Comparison of ENCODE assay signal across 8 cellular contexts in the genomic region with DNA sequence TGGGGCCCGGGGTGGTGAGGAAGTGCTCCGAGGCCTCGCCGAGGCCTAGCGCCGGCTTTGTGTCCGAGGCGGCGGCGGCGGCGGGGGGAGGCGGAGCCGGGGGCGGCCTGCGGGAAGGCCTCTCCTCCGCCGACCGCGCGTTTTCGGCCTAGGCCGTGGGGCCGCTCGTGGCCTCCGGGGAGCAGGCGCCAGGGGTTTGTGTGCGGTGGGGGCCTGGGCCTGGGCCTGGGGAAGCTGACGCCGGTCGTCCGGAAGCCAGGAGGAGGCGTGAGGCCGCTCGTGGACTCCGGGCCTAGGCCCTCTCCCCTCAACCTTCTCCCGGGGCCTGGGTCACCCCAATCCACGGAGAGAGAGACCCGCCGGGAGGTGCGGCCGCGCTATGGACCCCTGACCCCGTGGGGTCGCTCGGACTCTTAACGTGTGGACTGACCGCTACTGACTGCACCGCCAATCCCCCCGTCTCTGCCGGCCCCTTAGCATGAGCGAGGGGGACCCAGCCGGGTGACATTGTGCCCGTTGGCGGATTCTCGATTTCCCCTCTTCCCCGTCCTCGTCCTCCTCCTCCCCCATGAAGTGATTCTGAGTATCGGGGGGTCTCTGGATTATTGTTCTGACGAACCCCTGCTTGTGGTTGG. TPM values are rescaled to one million over a fixed set of nuclear protein-coding genes. Genes with fewer than 3 reads are reported as not detected.
DNase-seq lines count a peak whose midpoint lies in the region; ATAC-seq and TF ChIP-seq lines count a peak whose summit lies in the region.

No MANE protein-coding gene starts in this region.

- H3K4me1 Mint-ChIP-seq in activated T-helper 17 cell treated with anti-CD3 and anti-CD28 coated beads, Interleukin-2, amount 50 U/mL, for 72 hours, result peaks cover 11% of the 10 kb centered on the region
- peaks cover 35% of the 10 kb centered on the region for H3K4me1 Mint-ChIP-seq in osteocyte (ENCODE audit: unreplicated experiment)

- peak overlapping the region; percentile 100 for H3K27ac Mint-ChIP-seq in activated T-helper 17 cell treated with anti-CD3 and anti-CD28 coated beads, Interleukin-2, amount 50 U/mL, for 72 hours
- peak overlapping the region; percentile 100 for H3K27ac Mint-ChIP-seq in osteocyte (ENCODE audit: unreplicated experiment)

- H3K4me3 Mint-ChIP-seq in activated T-helper 17 cell treated with anti-CD3 and anti-CD28 coated beads, Interleukin-2, amount 50 U/mL, for 72 hours, result peak overlapping the region; percentile 98
- H3K4me3 Mint-ChIP-seq in osteocyte (ENCODE audit: unreplicated experiment), result peak overlapping the region; percentile 90

- peak overlapping the region; percentile 78 to 87 for H3K4me3 ChIP-seq in DND-41 (ENCODE audit: low read depth in 1 of 2, low read length in 2 of 2)
- H3K4me3 ChIP-seq in H7 (ENCODE audit: insufficient read depth, low read depth, low read length), result peak overlapping the region; percentile 96
- H3K4me3 ChIP-seq in NB4 (ENCODE audit: low read depth, low read length), result peak overlapping the region; percentile 93
- H3K4me3 ChIP-seq in uterus, result peak overlapping the region; percentile 90 to 96

- intact Hi-C loops in uterus (cut with DNase I; ENCODE audit: low total_unique reads), result no loop called here

- peaks cover 50% of the 10 kb centered on the region for H4K20me1 ChIP-seq in DND-41 (ENCODE audit: insufficient read depth, low read length)

- H3K36me3 Mint-ChIP-seq in activated T-helper 17 cell treated with anti-CD3 and anti-CD28 coated beads, Interleukin-2, amount 50 U/mL, for 72 hours (ENCODE audit: low read depth), result peaks cover 54% of the 10 kb centered on the region
- H3K36me3 Mint-ChIP-seq in osteocyte (ENCODE audit: unreplicated experiment), result peaks cover 9% of the 10 kb centered on the region

- H3K4me2 ChIP-seq in DND-41 (ENCODE audit: insufficient read depth, low read length), result peak overlapping the region; percentile 65

- H3K27ac ChIP-seq in DND-41 (ENCODE audit: low read length) (peak overlapping the region; percentile 96), foreskin keratinocyte (peak overlapping the region; percentile 97), uterus (peak overlapping the region; percentile 99)

- peak overlapping the region; percentile 90 for H2AFZ ChIP-seq in DND-41 (ENCODE audit: low read depth, low read length)

- no peaks in the 10 kb centered on the region for H3K9me3 Mint-ChIP-seq in activated T-helper 17 cell treated with anti-CD3 and anti-CD28 coated beads, Interleukin-2, amount 50 U/mL, for 72 hours
- H3K9me3 Mint-ChIP-seq in osteocyte (ENCODE audit: unreplicated experiment), result no peaks in the 10 kb centered on the region

- ATAC-seq in DND-41 (ENCODE audit: insufficient read depth, low read depth) (peak; percentile 27), foreskin keratinocyte (peak; percentile 35)
- peak; percentile 47 for ATAC-seq in activated T-helper 17 cell treated with anti-CD3 and anti-CD28 coated beads, Interleukin-2, amount 50 U/mL, for 72 hours (replicated peaks)

- DNase-seq in DND-41 (peak; percentile 47), H7 (no peak), NB4 (ENCODE audit: low read depth) (no peak), foreskin keratinocyte (no peak), osteocyte (ENCODE audit: extremely low spot score, unreplicated experiment) (peak; percentile 87), uterus (peak; percentile 57 to 59), SIG-M5 (lab: John Stamatoyannopoulos, UW) (no peak)

- H3K27me3 Mint-ChIP-seq in activated T-helper 17 cell treated with anti-CD3 and anti-CD28 coated beads, Interleukin-2, amount 50 U/mL, for 72 hours, result no peaks in the 10 kb centered on the region
- no peaks in the 10 kb centered on the region for H3K27me3 Mint-ChIP-seq in osteocyte (ENCODE audit: unreplicated experiment)

- H3K4me1 ChIP-seq in DND-41 (ENCODE audit: insufficient read depth, low read length), result peaks cover 40% of the 10 kb centered on the region
- H3K4me1 ChIP-seq in foreskin keratinocyte, result peaks cover 12% of the 10 kb centered on the region
- peaks cover 0 to 6% of the 10 kb centered on the region in 2 donors for H3K4me1 ChIP-seq in uterus

- peaks cover 58% of the 10 kb centered on the region for H3K79me2 ChIP-seq in DND-41 (ENCODE audit: insufficient read depth, low read length)

- H3K36me3 ChIP-seq in DND-41 (ENCODE audit: insufficient read depth, low read length) (peaks cover 39% of the 10 kb centered on the region), H7 (replicated peaks; ENCODE audit: control insufficient read depth, insufficient read depth, low read length) (no peaks in the 10 kb centered on the region), uterus (no peaks in the 10 kb centered on the region)

- no peak for TF ChIP-seq POLR2A in NB4 (IDR thresholded peaks at IDR 0.05; ENCODE audit: extremely low read depth, insufficient read length)
- no peak for TF ChIP-seq POLR2A in uterus (IDR thresholded peaks at IDR 0.05)

- H3K9ac ChIP-seq in DND-41 (ENCODE audit: low read depth, low read length), result peak overlapping the region; percentile 99

- TF ChIP-seq CTCF in DND-41 (IDR thresholded peaks at IDR 0.05; ENCODE audit: borderline replicate concordance, extremely low read depth, low read length, poor library complexity, severe bottlenecking) (no peak), NB4 (IDR thresholded peaks at IDR 0.05; ENCODE audit: low read depth, low read length) (no peak), foreskin keratinocyte (conservative IDR thresholded peaks at IDR 0.05) (no peak), osteocyte (IDR thresholded peaks at IDR 0.05) (no peak), uterus (IDR thresholded peaks at IDR 0.05) (no peak)

- no peaks in the 10 kb centered on the region for H3K9me3 ChIP-seq in DND-41 (ENCODE audit: insufficient read depth, low read length, severe bottlenecking)
- no peaks in the 10 kb centered on the region for H3K9me3 ChIP-seq in uterus

- H3K27me3 ChIP-seq in DND-41 (ENCODE audit: insufficient read depth, low read length, poor library complexity) (no peaks in the 10 kb centered on the region), H7 (ENCODE audit: control insufficient read depth, insufficient read depth, low read length) (no peaks in the 10 kb centered on the region), foreskin keratinocyte (no peaks in the 10 kb centered on the region), uterus (no peaks in the 10 kb centered on the region)

RNA-seq across cellular contexts. Expression of a gene that starts 0.6 kb away (rescaled TPM):
- total RNA-seq in H7 (2014; rRNA removed; shearing (Covaris generic)), result 29.8 and 39.1 TPM in 2 replicates
- total RNA-seq in activated T-helper 17 cell treated with anti-CD3 and anti-CD28 coated beads, Interleukin-2, amount 50 U/mL, for 72 hours, result 10 to 100 TPM; 51.6 to 88.8 TPM
- total RNA-seq in foreskin keratinocyte (27.4 and 27.8 TPM in 2 replicates), osteocyte (43.6 and 54.6 TPM in 2 replicates), uterus (10 to 100 TPM; 48.7 to 89.1 (median 77.7) TPM)
- 13.1 and 15.4 TPM in 2 replicates for polyA plus RNA-seq in foreskin keratinocyte

Comparison
In these comparisons a context has a peak if more than half of its experiments do, and no peak if none do; other contexts are left out.
1. DNase-seq: peak in DND-41 (single experiment), osteocyte (single experiment) and uterus (2 of 2); none in H7 (single experiment), NB4 (single experiment), foreskin keratinocyte (0 of 2) and SIG-M5 (single experiment).
2. Peak in every context shown above with its lines, with median percentiles within 50 percentile points of each other: ATAC-seq, H3K27ac ChIP-seq and H3K4me3 ChIP-seq.